19 cellular contexts compared by ENCODE assay signal in genomic region chr4:100295792-100296191, GRCh38.
A peak's percentile ranks its signal among the peaks of the same experiment; 100 is the strongest.
DNase-seq lines count a peak whose midpoint lies in the region; ATAC-seq and TF ChIP-seq lines count a peak whose summit lies in the region.
"Had no signal": no experiment of that assay in that cellular context is flagged by ENCODE, and none has a peak within 500 bp of the region (broad histone marks: within the 10 kb centered on the region; RNA-seq: fewer than 3 reads in every experiment).

No MANE protein-coding gene starts in this region.

- TF ChIP-seq RAD21 in IMR-90 (IDR thresholded peaks at IDR 0.05; ENCODE audit: low read length): no peak

- H4K5ac ChIP-seq in IMR-90 (ENCODE audit: low read depth, low read length): no peak overlapping the region

- peaks cover 3% of the 10 kb centered on the region; the same call in 1 of the 2 replicates for H3K4me1 ChIP-seq in IMR-90 (ENCODE audit: control insufficient read depth, insufficient read depth, low read length)

- no peaks in the 10 kb centered on the region for H3K36me3 ChIP-seq in IMR-90 (ENCODE audit: control insufficient read depth, insufficient read depth, low read length)

- H2BK15ac ChIP-seq in IMR-90 (ENCODE audit: low read depth, low read length): peak overlapping the region; percentile 40; the same call in 1 of the 3 replicates

- H2AK5ac ChIP-seq in IMR-90 (ENCODE audit: low read depth, low read length): no peak overlapping the region

- H3K9me3 ChIP-seq in IMR-90 (ENCODE audit: control insufficient read depth, insufficient read depth, low read length): no peaks in the 10 kb centered on the region

- no peak overlapping the region for H3K23ac ChIP-seq in IMR-90 (ENCODE audit: low read depth, low read length)

- H3K79me1 ChIP-seq in IMR-90 (ENCODE audit: low read depth in 1 of 2, low read length in 2 of 2): no peaks in the 10 kb centered on the region

- intact Hi-C loops in IMR-90 (cut with micrococcal nuclease): loop anchor here (5.0 kb wide), 1 partner anchor 198 kb away; no protein-coding TSS in a partner anchor

- no peak overlapping the region for H2AK9ac ChIP-seq in IMR-90 (replicated peaks; ENCODE audit: low read depth, low read length, poor library complexity)

- dilution Hi-C loops in IMR-90 (cut with HindIII; ENCODE audit: low sequenced_read_pairs, unreplicated experiment): no loop called here

- in situ Hi-C loops in IMR-90 (cut with MboI; ENCODE audit: low sequenced_read_pairs): no loop called here

- H3K4me3 ChIP-seq in AG10803 (ENCODE audit: low read length) (no peak overlapping the region), IMR-90 (ENCODE audit: insufficient read depth, low read depth, low read length) (no peak overlapping the region), fibroblast of villous mesenchyme (ENCODE audit: low read depth, low read length) (no peak overlapping the region)
- H3K4me3 ChIP-seq: smooth muscle cell had no signal

- no peaks in the 10 kb centered on the region for H3K27me3 ChIP-seq in IMR-90 (ENCODE audit: control insufficient read depth, insufficient read depth, low read length)

- POLR2A ChIA-PET in IMR-90 (lab: Charles Lee; ENCODE audit: unreplicated experiment): no interaction called here

- H4K20me1 ChIP-seq in IMR-90 (ENCODE audit: insufficient read depth, low read length): no peaks in the 10 kb centered on the region

- TF ChIP-seq POLR2A in IMR-90 (IDR thresholded peaks at IDR 0.05; ENCODE audit: low read depth, low read length): no peak

- H4K91ac ChIP-seq in IMR-90 (ENCODE audit: insufficient read depth, low read depth, low read length): no peak overlapping the region

- no peak overlapping the region for H2AFZ ChIP-seq in IMR-90 (replicated peaks; ENCODE audit: low read length, poor library complexity)

- 0 out of 4 replicates have a peak overlapping the region, but pooled peaks of 1 of the 2 experiments have one; percentile 41 for H4K8ac ChIP-seq in IMR-90 (ENCODE audit: low read depth in 2 of 2, low read length in 2 of 2)

- no peak overlapping the region for H3K9ac ChIP-seq in IMR-90 (ENCODE audit: low read depth, low read length)

- H3K4ac ChIP-seq in IMR-90 (ENCODE audit: low read depth, low read length): no peak overlapping the region

- no peak overlapping the region for H2BK20ac ChIP-seq in IMR-90 (ENCODE audit: low read depth, low read length)

- no peak for TF ChIP-seq CTCF in AG10803 (conservative IDR thresholded peaks at IDR 0.05; ENCODE audit: low read length)
- no peak for TF ChIP-seq CTCF in IMR-90 (conservative IDR thresholded peaks at IDR 0.05; ENCODE audit: low read depth, low read length)
- TF ChIP-seq CTCF in fibroblast of villous mesenchyme (IDR thresholded peaks at IDR 0.05; ENCODE audit: insufficient read depth, low read depth, low read length): no peak

- H3K9me1 ChIP-seq in IMR-90 (ENCODE audit: insufficient read depth, low read length): no peaks in the 10 kb centered on the region

- no CpG with 5 or more reads among the region's 2 CpGs for WGBS in IMR-90 (ENCODE audit: extremely low coverage in 2 of 2, insufficient read length in 1 of 2), 2 experiments

- H3K18ac ChIP-seq in IMR-90 (ENCODE audit: low read depth, low read length): no peak overlapping the region

- peak overlapping the region; percentile 60; the same call in 1 of the 2 replicates for H3K14ac ChIP-seq in IMR-90 (replicated peaks; ENCODE audit: low read depth, low read length)

- no peak overlapping the region for H3K4me2 ChIP-seq in IMR-90 (ENCODE audit: low read depth, low read length)
- H3K4me2 ChIP-seq: smooth muscle cell had no signal

- no TSS peak for BruUV-seq in IMR-90 (replicated peaks; lab: Mats Ljungman, UMichigan)

- H3K56ac ChIP-seq in IMR-90 (ENCODE audit: extremely low read depth, insufficient read depth, low read length): no peak overlapping the region

- CTCF ChIA-PET in IMR-90 (lab: Yijun Ruan, JAX): no interaction called here

- no peak for ATAC-seq in IMR-90 (ENCODE audit: low read depth)
- no peak for ATAC-seq in HG02798 (IDR thresholded peaks at IDR 0.05; ENCODE audit: poor library complexity, unreplicated experiment)
- ATAC-seq: T-cell had no signal

- DNase-seq in AG10803 (ENCODE audit: low read depth) (peak; percentile 74), IMR-90 (peak; percentile 56), brain pericyte (ENCODE audit: low read depth, low spot score) (peak; percentile 76), fibroblast of villous mesenchyme (ENCODE audit: low read depth) (peak; percentile 46), amygdala (lab: John Stamatoyannopoulos, UW) (no peak), KG1 (lab: John Stamatoyannopoulos, UW) (no peak)
- no peak for DNase-seq in stimulated activated CD4-positive, alpha-beta T cell treated with anti-CD3 and anti-CD28 coated beads, Interleukin-2, amount 100 ng/mL, for 48 hours
- DNase-seq: ACHN; activated CD4-positive, alpha-beta T cell treated with anti-CD3 and anti-CD28 coated beads, Interleukin-2, amount 10 ng/mL, durations not matched to agents 24 days and 14 days; activated effector memory CD4-positive, alpha-beta T cell treated with anti-CD3 and anti-CD28 coated beads, Interleukin-2, amount 50 U/mL, for 16 hours; amniotic stem cell; DMS 273 treated with DMSO at 0.1 percent for 48 hours; endodermal cell; NCI-H1105; NCI-H2081 treated with DMSO at 0.1 percent for 48 hours; NCI-H524 treated with DMSO at 0.1 percent for 48 hours; T-cell had no signal

- no peak overlapping the region for H2BK5ac ChIP-seq in IMR-90 (ENCODE audit: low read depth, low read length, poor library complexity, severe bottlenecking)

- H3K27ac ChIP-seq in IMR-90 (ENCODE audit: insufficient read depth, low read length): no peak overlapping the region

- H2BK120ac ChIP-seq in IMR-90 (ENCODE audit: low read depth, low read length): no peak overlapping the region

TF ChIP-seq in IMR-90, 13 proteins besides CTCF, POLR2A, EP300 and RAD21:
- TF ChIP-seq MXI1 (IDR thresholded peaks at IDR 0.05; ENCODE audit: borderline replicate concordance, low read depth, low read length): no peak

Comparison
In these comparisons a context has a peak if more than half of its experiments do, and no peak if none do; other contexts are left out.
1. DNase-seq: peak in AG10803 (single experiment), IMR-90 (single experiment), brain pericyte (single experiment) and fibroblast of villous mesenchyme (single experiment); none in amygdala (0 of 56), KG1 (single experiment) and stimulated activated CD4-positive, alpha-beta T cell treated with anti-CD3 and anti-CD28 coated beads, Interleukin-2, amount 100 ng/mL, for 48 hours (0 of 2).